ENCODE assay signal across 28 cellular contexts in genomic region chr1:32234792-32235191, GRCh38. TPM values are rescaled to one million over a fixed set of nuclear protein-coding genes. Genes with fewer than 3 reads are reported as not detected.
A peak's percentile ranks its signal among the peaks of the same experiment; 100 is the strongest.
DNase-seq lines count a peak whose midpoint lies in the region; ATAC-seq, FAIRE-seq and TF ChIP-seq lines count a peak whose summit lies in the region.
"Had no signal": no experiment of that assay in that cellular context is flagged by ENCODE, and none has a peak within 500 bp of the region (broad histone marks: within the 10 kb centered on the region; RNA-seq: fewer than 3 reads in every experiment).

No MANE protein-coding gene starts in this region.

- ATAC-seq in GM23338 (no peak), psoas muscle (peak; percentile 32 to 85 (median 67))
- ATAC-seq: left ventricle myocardium superior; stimulated activated effector memory CD8-positive, alpha-beta T cell treated with anti-CD3 and anti-CD28 coated beads, Interleukin-12 subunit alpha, Interleukin-12 subunit beta, amount 100 ng/mL, for 72 hours had no signal

- H3K27me3 Mint-ChIP-seq in GM23338 (ENCODE audit: insufficient read depth, low read depth, poor library complexity), result peaks cover 3% of the 10 kb centered on the region
- no peaks in the 10 kb centered on the region for H3K27me3 Mint-ChIP-seq in chondrocyte (ENCODE audit: low read depth)
- H3K27me3 Mint-ChIP-seq: CD4-positive, alpha-beta T cell; IgD-negative memory B cell had no signal

- TF ChIP-seq CTCF in GM23338 (conservative IDR thresholded peaks at IDR 0.05; ENCODE audit: low read depth in 2 of 2) (peak; percentile 14 to 47; a peak in 2 of 4 replicates), OCI-LY1 (IDR thresholded peaks at IDR 0.05; ENCODE audit: low read length) (peak; percentile 36; the same call in 1 of the 2 replicates), chondrocyte (IDR thresholded peaks at IDR 0.05) (no peak), psoas muscle (IDR thresholded peaks at IDR 0.05) (no peak)

- H3K36me3 Mint-ChIP-seq in GM23338 (ENCODE audit: low read depth), result peaks cover 33% of the 10 kb centered on the region
- peaks cover 8% of the 10 kb centered on the region for H3K36me3 Mint-ChIP-seq in chondrocyte (ENCODE audit: low read depth)

- H3K4me2 ChIP-seq in GM23338 (no peak overlapping the region), OCI-LY1 (ENCODE audit: low read length) (peak overlapping the region; percentile 50; the same call in 1 of the 2 replicates)

- H2AFZ ChIP-seq in GM23338, result no peak overlapping the region
- H2AFZ ChIP-seq in OCI-LY1 (ENCODE audit: low read length), result no peak overlapping the region

- peaks cover 6% of the 10 kb centered on the region; the same call in 1 of the 2 replicates for H3K4me1 ChIP-seq in GM23338 (ENCODE audit: insufficient read depth)
- peaks cover 21% of the 10 kb centered on the region for H3K4me1 ChIP-seq in OCI-LY1 (ENCODE audit: insufficient read depth, low read length, severe bottlenecking)
- no peaks in the 10 kb centered on the region for H3K4me1 ChIP-seq in psoas muscle
- H3K4me1 ChIP-seq: prostate gland had no signal

- H3F3A ChIP-seq in GM23338 (replicated peaks; ENCODE audit: low read depth), result peaks cover 20% of the 10 kb centered on the region
- H3F3A ChIP-seq in OCI-LY1 (ENCODE audit: insufficient read depth, low read length), result peaks cover 3% of the 10 kb centered on the region; the same call in 1 of the 2 replicates

- H3K79me2 ChIP-seq in GM23338 (replicated peaks; ENCODE audit: insufficient read depth) (peaks cover 7% of the 10 kb centered on the region; the same call in 1 of the 2 replicates), OCI-LY1 (ENCODE audit: insufficient read depth, low read length) (no peaks in the 10 kb centered on the region)

- no peaks in the 10 kb centered on the region for H3K9me3 Mint-ChIP-seq in GM23338
- H3K9me3 Mint-ChIP-seq in chondrocyte (ENCODE audit: low read depth), result no peaks in the 10 kb centered on the region
- H3K9me3 Mint-ChIP-seq: activated naive CD4-positive, alpha-beta T cell treated with anti-CD3 and anti-CD28 coated beads, Interleukin-2, amount 10 ng/mL, durations not matched to agents 7 days and 5 days; CD4-positive, alpha-beta T cell; IgD-negative memory B cell; immature natural killer cell; stimulated activated effector memory CD8-positive, alpha-beta T cell treated with anti-CD3 and anti-CD28 coated beads, Interleukin-12 subunit alpha, Interleukin-12 subunit beta, amount 100 ng/mL, for 72 hours had no signal

- WGBS in psoas muscle, 3 donors, result 75 to 77% (median 77%) methylated on average over 7 of the region's 7 CpGs

- H3K27ac Mint-ChIP-seq in GM23338 (no peak overlapping the region), chondrocyte (ENCODE audit: unreplicated experiment) (peak overlapping the region; percentile 17)
- H3K27ac Mint-ChIP-seq: activated naive CD4-positive, alpha-beta T cell treated with anti-CD3 and anti-CD28 coated beads, Interleukin-2, amount 10 ng/mL, durations not matched to agents 7 days and 5 days; CD4-positive, alpha-beta T cell; IgD-negative memory B cell; immature natural killer cell; stimulated activated effector memory CD8-positive, alpha-beta T cell treated with anti-CD3 and anti-CD28 coated beads, Interleukin-12 subunit alpha, Interleukin-12 subunit beta, amount 100 ng/mL, for 72 hours had no signal

- H3K9me2 ChIP-seq in GM23338 (ENCODE audit: insufficient read depth), result no peaks in the 10 kb centered on the region
- no peaks in the 10 kb centered on the region for H3K9me2 ChIP-seq in OCI-LY1 (ENCODE audit: low read depth, low read length)

- no peak overlapping the region; the same call in 1 of the 2 replicates for H3K9ac ChIP-seq in OCI-LY1 (ENCODE audit: low read length)

- H3K27ac ChIP-seq in GM23338 (ENCODE audit: low read depth), result no peak overlapping the region
- peak overlapping the region; percentile 60 for H3K27ac ChIP-seq in OCI-LY1 (ENCODE audit: low read depth, low read length, poor library complexity, severe bottlenecking)
- H3K27ac ChIP-seq in psoas muscle, result peak overlapping the region; percentile 54
- H3K27ac ChIP-seq: dorsolateral prefrontal cortex, prostate gland, thoracic aorta had no signal

- H3K36me3 ChIP-seq in GM23338 (ENCODE audit: insufficient read depth), result peaks cover 14% of the 10 kb centered on the region
- peaks cover 34% of the 10 kb centered on the region for H3K36me3 ChIP-seq in OCI-LY1 (ENCODE audit: insufficient read depth, low read length)
- peaks cover 5 to 34% of the 10 kb centered on the region in 2 donors for H3K36me3 ChIP-seq in psoas muscle (ENCODE audit: insufficient read depth in 1 of 2, low read depth in 1 of 2)

- intact Hi-C loops in psoas muscle (cut with DNase I), result no loop called here

- no peak overlapping the region for H3K4me3 ChIP-seq in GM23338
- H3K4me3 ChIP-seq in OCI-LY1 (ENCODE audit: low read depth, low read length, poor library complexity, severe bottlenecking), result peak overlapping the region; percentile 25
- H3K4me3 ChIP-seq in psoas muscle, result no peak overlapping the region
- H3K4me3 ChIP-seq: dorsolateral prefrontal cortex, prostate gland, skin epidermis, thoracic aorta had no signal

- H3K4me3 Mint-ChIP-seq in GM23338 (no peak overlapping the region), chondrocyte (ENCODE audit: unreplicated experiment) (no peak overlapping the region)
- H3K4me3 Mint-ChIP-seq: activated naive CD4-positive, alpha-beta T cell treated with anti-CD3 and anti-CD28 coated beads, Interleukin-2, amount 10 ng/mL, durations not matched to agents 7 days and 5 days; CD4-positive, alpha-beta T cell; IgD-negative memory B cell; immature natural killer cell; stimulated activated effector memory CD8-positive, alpha-beta T cell treated with anti-CD3 and anti-CD28 coated beads, Interleukin-12 subunit alpha, Interleukin-12 subunit beta, amount 100 ng/mL, for 72 hours had no signal

- TF ChIP-seq POLR2A in H54 (IDR thresholded peaks at IDR 0.05; ENCODE audit: low read depth, low read length), result no peak

- DNase-seq in GM23338 (ENCODE audit: low spot score) (peak; percentile 34), chondrocyte (ENCODE audit: low spot score) (no peak), psoas muscle (peak in 1 of 2 donors; percentile 67), NCI-H2227 treated with DMSO at 0.1 percent for 48 hours (lab: John Stamatoyannopoulos, UW) (no peak), H54 (ENCODE audit: insufficient read length, low spot score) (no peak)
- no peak for DNase-seq in activated CD8-positive, alpha-beta memory T cell treated with anti-CD3 and anti-CD28 coated beads, Interleukin-2, amount 50 U/mL, for 48 hours
- DNase-seq: activated CD4-positive, alpha-beta T cell treated with anti-CD3 and anti-CD28 coated beads for 1 hour; activated naive CD4-positive, alpha-beta T cell treated with anti-CD3 and anti-CD28 coated beads, Interleukin-2, amount 10 ng/mL, durations not matched to agents 7 days and 5 days; anterior cingulate cortex; caudate nucleus; CD4-positive, alpha-beta T cell; dorsolateral prefrontal cortex; immature natural killer cell; left ventricle myocardium superior; NCI-H1417; NCI-H524; SHP77; stimulated activated CD4-positive, alpha-beta T cell treated with anti-CD3 and anti-CD28 coated beads, Interleukin-2, amount 100 ng/mL, for 24 hours; SW 1271 had no signal

- no peaks in the 10 kb centered on the region for H3K27me3 ChIP-seq in GM23338 (ENCODE audit: insufficient read depth)
- H3K27me3 ChIP-seq in OCI-LY1 (ENCODE audit: insufficient read depth, low read length), result no peaks in the 10 kb centered on the region
- H3K27me3 ChIP-seq in psoas muscle (ENCODE audit: insufficient read depth in 3 of 3, low read length in 2 of 3), result no peaks in the 10 kb centered on the region
- H3K27me3 ChIP-seq: dorsolateral prefrontal cortex had no signal

- FAIRE-seq in H54 (lab: Jason Lieb, UNC), result no peak
- FAIRE-seq: G401.6 had no signal

- H3K9me3 ChIP-seq in OCI-LY1 (ENCODE audit: low read length) (no peaks in the 10 kb centered on the region), psoas muscle (no peaks in the 10 kb centered on the region)
- H3K9me3 ChIP-seq: prostate gland, thoracic aorta had no signal

- peaks cover 11% of the 10 kb centered on the region for H3K4me1 Mint-ChIP-seq in GM23338
- H3K4me1 Mint-ChIP-seq in chondrocyte (ENCODE audit: low read depth), result peaks cover 12% of the 10 kb centered on the region
- H3K4me1 Mint-ChIP-seq: stimulated activated effector memory CD8-positive, alpha-beta T cell treated with anti-CD3 and anti-CD28 coated beads, Interleukin-12 subunit alpha, Interleukin-12 subunit beta, amount 100 ng/mL, for 72 hours had no signal

- H4K20me1 ChIP-seq in GM23338 (replicated peaks; ENCODE audit: insufficient read depth) (no peaks in the 10 kb centered on the region), OCI-LY1 (ENCODE audit: insufficient read depth, low read length) (no peaks in the 10 kb centered on the region)

TF ChIP-seq in GM23338, 12 proteins besides CTCF, POLR2A, EP300 and RAD21 (continues in another document):
- TF ChIP-seq EZH2phosphoT487 (IDR thresholded peaks at IDR 0.05; ENCODE audit: unreplicated experiment), result no peak

RNA-seq across cellular contexts. Expression of gene FAM167B, which starts 12.2 kb away (rescaled TPM):
- total RNA-seq in GM23338 (2014; rRNA removed; shearing (Covaris generic)), result 0.31 TPM in 1 of 2 replicates, not detected in the other
- polyA plus RNA-seq in GM23338 (2016; fragmentation: Nextera tagmentation; extraction: Ambion mirVana), result 2.2 TPM in 2 replicates
- 1.4 to 3.1 TPM (median 2.9 TPM) in 3 replicates for total RNA-seq in chondrocyte
- total RNA-seq in psoas muscle, result 1 to 10 TPM; 2.0 to 6.2 (median 3.3) TPM
- 1 to 10 TPM; 3.1 to 5.2 (median 3.7) TPM for polyA plus RNA-seq in psoas muscle
- total RNA-seq: MCF 10A had no signal
- polyA plus RNA-seq: IgD-negative memory B cell, neural cell had no signal

RNA-seq across cellular contexts. Expression of gene EIF3I, which starts 12.6 kb away (rescaled TPM):
- total RNA-seq in GM23338 (2014; rRNA removed; shearing (Covaris generic)), result 249 and 274 TPM in 2 replicates
- polyA plus RNA-seq in GM23338 (2016; fragmentation: Nextera tagmentation; extraction: Ambion mirVana) (224 and 228 TPM in 2 replicates), psoas muscle (100 to 1,000 TPM; 260 to 506 (median 336) TPM)
- total RNA-seq in chondrocyte (120 to 142 TPM (median 131 TPM) in 3 replicates), psoas muscle (100 to 1,000 TPM; 174 to 238 (median 189) TPM)

RNA-seq across cellular contexts. Expression of gene TMEM234, which starts 12.6 kb away (rescaled TPM):
- 4.7 and 7.7 TPM in 2 replicates for total RNA-seq in GM23338 (2014; rRNA removed; shearing (Covaris generic))
- 8.1 and 8.2 TPM in 2 replicates for polyA plus RNA-seq in GM23338 (2016; fragmentation: Nextera tagmentation; extraction: Ambion mirVana)
- 20.8 to 23.9 TPM (median 22.8 TPM) in 3 replicates for total RNA-seq in chondrocyte
- 1 to 10 TPM; 2.6 to 7.7 (median 4.5) TPM for total RNA-seq in psoas muscle
- 1 to 10 TPM; 4.6 to 9.8 (median 7.1) TPM for polyA plus RNA-seq in psoas muscle

RNA-seq across cellular contexts. Expression of gene LCK, which starts 16.3 kb away (rescaled TPM):
- total RNA-seq in GM23338 (2014; rRNA removed; shearing (Covaris generic)), result 69.4 and 86.6 TPM in 2 replicates
- polyA plus RNA-seq in GM23338 (2016; fragmentation: Nextera tagmentation; extraction: Ambion mirVana) (33.2 and 37.5 TPM in 2 replicates), psoas muscle (under 1 TPM; 0.10 to 0.27 (median 0.26) TPM)
- total RNA-seq in chondrocyte (not detected in 3 replicates), psoas muscle (under 1 TPM; 0.77 to 0.89 (median 0.82) TPM)
- total RNA-seq: MCF 10A had no signal
- polyA plus RNA-seq: neural cell had no signal

RNA-seq across cellular contexts. Expression of gene DCDC2B, which starts 25.9 kb away (rescaled TPM):
- total RNA-seq in GM23338 (2014; rRNA removed; shearing (Covaris generic)), result not detected in 2 replicates
- 0.21 and 0.42 TPM in 2 replicates for polyA plus RNA-seq in GM23338 (2016; fragmentation: Nextera tagmentation; extraction: Ambion mirVana)
- total RNA-seq in chondrocyte, result not detected in 3 replicates
- total RNA-seq in psoas muscle, result not detected
- under 1 TPM in 1 of 3 donors, not detected in 2; 0.04 TPM for polyA plus RNA-seq in psoas muscle
- total RNA-seq: left ventricle myocardium superior, MCF 10A, prostate gland, thoracic aorta had no signal
- polyA plus RNA-seq: IgD-negative memory B cell, immature natural killer cell, neural cell had no signal

Comparison
In these comparisons a context has a peak if more than half of its experiments do, and no peak if none do; other contexts are left out.
1. CTCF ChIP-seq: peak in GM23338 (2 of 2) and OCI-LY1 (single experiment); none in chondrocyte (single experiment) and psoas muscle (single experiment).